9 cellular contexts compared by ENCODE assay signal in genomic region chr1:93446837-93447451, GRCh38. TPM values are rescaled to one million over a fixed set of nuclear protein-coding genes. Genes with fewer than 3 reads are reported as not detected.
DNase-seq lines count a peak whose midpoint lies in the region; ATAC-seq and TF ChIP-seq lines count a peak whose summit lies in the region.
"Had no signal": no experiment of that assay in that cellular context is flagged by ENCODE, and none has a peak within 500 bp of the region (broad histone marks: within the 10 kb centered on the region; RNA-seq: fewer than 3 reads in every experiment).

No MANE protein-coding gene starts in this region.

- H4K20me1 ChIP-seq in osteoblast (ENCODE audit: insufficient read depth, low read length): no peaks in the 10 kb centered on the region

- H3K4me1 ChIP-seq in foreskin keratinocyte (peaks cover 8% of the 10 kb centered on the region), osteoblast (ENCODE audit: insufficient read depth, low read length) (peaks cover 11% of the 10 kb centered on the region)

- peak overlapping the region; percentile 98 for H3K27ac ChIP-seq in VCaP
- no peak overlapping the region for H3K27ac ChIP-seq in foreskin keratinocyte
- H3K27ac ChIP-seq in osteoblast (ENCODE audit: low read depth, low read length): no peak overlapping the region
- H3K27ac ChIP-seq: neutrophil had no signal

- H3K27me3 ChIP-seq in foreskin keratinocyte (no peaks in the 10 kb centered on the region), osteoblast (ENCODE audit: insufficient read depth, low read length) (peaks cover 28% of the 10 kb centered on the region)

- DNase-seq in DMS153 treated with DMSO at 0.1 percent for 48 hours (lab: John Stamatoyannopoulos, UW; ENCODE audit: unreplicated experiment) (peak; percentile 49), NCI-H128 (lab: John Stamatoyannopoulos, UW; ENCODE audit: unreplicated experiment) (peak; percentile 69), foreskin keratinocyte (peak; percentile 87 to 93), osteoblast (ENCODE audit: insufficient read length, low spot score, missing footprints) (no peak), DMS114 treated with DMSO at 0.1 percent for 48 hours (lab: John Stamatoyannopoulos, UW; ENCODE audit: unreplicated experiment) (no peak)

- peak; percentile 91 for ATAC-seq in foreskin keratinocyte
- ATAC-seq in HG03095 (IDR thresholded peaks at IDR 0.05; ENCODE audit: unreplicated experiment): no peak
- ATAC-seq in HG03378 (IDR thresholded peaks at IDR 0.05; ENCODE audit: unreplicated experiment): no peak

- no peaks in the 10 kb centered on the region for H3K36me3 ChIP-seq in osteoblast (ENCODE audit: insufficient read depth, low read length)
- H3K36me3 ChIP-seq: neutrophil had no signal

- no peaks in the 10 kb centered on the region for H3K79me2 ChIP-seq in osteoblast (ENCODE audit: insufficient read depth, low read length)

- TF ChIP-seq CTCF in VCaP (conservative IDR thresholded peaks at IDR 0.05): no peak
- TF ChIP-seq CTCF in foreskin keratinocyte (conservative IDR thresholded peaks at IDR 0.05): peak; percentile 43
- no peak for TF ChIP-seq CTCF in osteoblast (IDR thresholded peaks at IDR 0.05; ENCODE audit: extremely low read depth, low read depth, low read length)

- H2AFZ ChIP-seq in osteoblast (ENCODE audit: low read length): no peak overlapping the region

- H3K9me3 ChIP-seq in osteoblast (ENCODE audit: low read depth, low read length): no peaks in the 10 kb centered on the region
- H3K9me3 ChIP-seq: neutrophil had no signal

- no peak overlapping the region for H3K4me3 ChIP-seq in osteoblast (ENCODE audit: insufficient read depth, low read length)

- peak overlapping the region; percentile 85 for H3K4me2 ChIP-seq in osteoblast (ENCODE audit: insufficient read depth, low read length)

RNA-seq across cellular contexts. Expression of gene FNBP1L, which starts 1.0 kb away (rescaled TPM):
- total RNA-seq in foreskin keratinocyte (15.9 and 18.0 TPM in 2 replicates), osteoblast (8.7 and 11.2 TPM in 2 replicates)
- 4.9 and 5.3 TPM in 2 replicates for polyA plus RNA-seq in foreskin keratinocyte

Comparison
In these comparisons a context has a peak if more than half of its experiments do, and no peak if none do; other contexts are left out.
1. DNase-seq: peak in DMS153 treated with DMSO at 0.1 percent for 48 hours (single experiment), NCI-H128 (single experiment) and foreskin keratinocyte (2 of 2); none in osteoblast (single experiment) and DMS114 treated with DMSO at 0.1 percent for 48 hours (single experiment).